In the genomic region with DNA sequence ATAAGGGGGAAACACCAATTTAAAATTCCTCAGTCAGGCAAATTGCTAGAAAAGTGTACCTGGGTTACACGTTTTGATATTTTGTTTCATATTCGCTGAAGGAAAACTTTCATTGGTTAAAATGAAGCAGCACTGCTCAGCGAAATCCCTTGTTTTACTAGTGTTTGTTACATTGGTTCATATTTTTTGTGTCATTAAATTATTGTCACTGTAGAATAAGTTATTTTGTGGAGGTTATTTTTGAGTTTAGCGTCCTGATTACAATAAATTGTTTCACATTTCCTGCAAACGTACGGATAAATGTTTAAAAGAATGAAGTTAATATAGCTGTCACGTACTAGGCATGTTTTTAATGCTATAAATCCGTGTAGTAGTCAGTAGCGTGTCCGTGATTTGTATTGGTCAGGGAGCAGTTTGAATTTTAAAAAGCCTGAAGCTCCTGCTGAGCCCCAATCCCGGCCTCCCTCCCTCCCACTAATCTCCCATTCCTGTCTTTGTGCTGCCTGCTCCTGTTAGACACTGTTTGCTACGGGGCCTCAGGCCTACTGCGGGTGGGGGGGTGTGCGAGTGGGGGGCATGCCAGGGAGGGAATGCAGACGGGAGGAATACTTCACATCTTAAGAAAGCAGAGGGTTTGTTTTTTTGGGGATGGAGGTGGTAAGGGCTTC, we compare ENCODE assay signal across 8 cellular contexts. TPM values are rescaled to one million over a fixed set of nuclear protein-coding genes. Genes with fewer than 3 reads are reported as not detected.
DNase-seq lines count a peak whose midpoint lies in the region; ATAC-seq and TF ChIP-seq lines count a peak whose summit lies in the region.

No MANE protein-coding gene starts in this region.

- no peak for TF ChIP-seq POLR2A in prostate gland (IDR thresholded peaks at IDR 0.05)

- peak overlapping the region; percentile 88 for H3K4me3 Mint-ChIP-seq in activated CD4-positive, alpha-beta memory T cell treated with anti-CD3 and anti-CD28 coated beads for 36 hours

- intact Hi-C loops in activated CD4-positive, alpha-beta memory T cell treated with anti-CD3 and anti-CD28 coated beads for 36 hours (cut with micrococcal nuclease): loop anchor here (1.0 to 10.0 kb wide), 9 partner anchors 11 to 1964 kb away; partner anchors contain the start of genes BRIX1, NADK2, RAD1 and SLC1A3
- intact Hi-C loops in prostate gland (cut with DNase I): loop anchor here (5.0 to 10.0 kb wide), 3 partner anchors 66 to 136 kb away; no protein-coding TSS in a partner anchor

- CTCF ChIA-PET in activated CD4-positive, alpha-beta memory T cell treated with anti-CD3 and anti-CD28 coated beads for 36 hours (lab: Charles Lee): interaction anchor here (1.2 to 3.8 kb wide), 2 partner anchors 16 to 68 kb away, joined by 3 to 14 read pairs; no protein-coding TSS in a partner anchor

- ATAC-seq in HG02623 (IDR thresholded peaks at IDR 0.05; ENCODE audit: unreplicated experiment): no peak

- H3K4me1 ChIP-seq in prostate gland (replicated peaks): no peaks in the 10 kb centered on the region

- no peaks in the 10 kb centered on the region for H3K27me3 Mint-ChIP-seq in activated CD4-positive, alpha-beta memory T cell treated with anti-CD3 and anti-CD28 coated beads for 36 hours

- H3K4me1 Mint-ChIP-seq in activated CD4-positive, alpha-beta memory T cell treated with anti-CD3 and anti-CD28 coated beads for 36 hours (ENCODE audit: low read depth): peaks cover 36% of the 10 kb centered on the region

- no peak for TF ChIP-seq CTCF in prostate gland (IDR thresholded peaks at IDR 0.05)

- H3K36me3 ChIP-seq in KOPT-K1 (ENCODE audit: insufficient read depth, low read length) (no peaks in the 10 kb centered on the region), prostate gland (no peaks in the 10 kb centered on the region)

- H3K4me3 ChIP-seq in prostate gland: peak overlapping the region; percentile 86 to 95

- peaks cover 14% of the 10 kb centered on the region for H3K36me3 Mint-ChIP-seq in activated CD4-positive, alpha-beta memory T cell treated with anti-CD3 and anti-CD28 coated beads for 36 hours

- H3K27ac Mint-ChIP-seq in activated CD4-positive, alpha-beta memory T cell treated with anti-CD3 and anti-CD28 coated beads for 36 hours: peak overlapping the region; percentile 96

- POLR2A ChIA-PET in activated CD4-positive, alpha-beta memory T cell treated with anti-CD3 and anti-CD28 coated beads for 36 hours (lab: Charles Lee): no interaction called here

- H3K27ac ChIP-seq in KOPT-K1 (ENCODE audit: low read depth, low read length, poor library complexity, severe bottlenecking) (peak overlapping the region; percentile 97), prostate gland (peak overlapping the region; percentile 91 to 98)

- WGBS in prostate gland: 0% methylated on average over 15 of the region's 15 CpGs

- H3K27me3 ChIP-seq in prostate gland (replicated peaks; ENCODE audit: insufficient read depth): no peaks in the 10 kb centered on the region

- DNase-seq in Daoy (ENCODE audit: low read depth): peak; percentile 44
- DNase-seq in activated CD4-positive, alpha-beta memory T cell treated with anti-CD3 and anti-CD28 coated beads for 36 hours: no peak
- DNase-seq in glomerular visceral epithelial cell (ENCODE audit: extremely low spot score): peak; percentile 56
- DNase-seq in prostate gland (ENCODE audit: low spot score): peak; percentile 33
- no peak for DNase-seq in COLO829 (ENCODE audit: low spot score)
- no peak for DNase-seq in GOT3 (lab: John Stamatoyannopoulos, UW)

- no peaks in the 10 kb centered on the region for H3K9me3 Mint-ChIP-seq in activated CD4-positive, alpha-beta memory T cell treated with anti-CD3 and anti-CD28 coated beads for 36 hours

- H3K9me3 ChIP-seq in KOPT-K1 (ENCODE audit: insufficient read depth, low read length, poor library complexity, severe bottlenecking): no peaks in the 10 kb centered on the region
- H3K9me3 ChIP-seq in prostate gland: no peaks in the 10 kb centered on the region

RNA-seq across cellular contexts. Expression of gene NIPBL, which starts 2.0 kb away (rescaled TPM):
- 11.1 and 17.9 TPM in 2 replicates for total RNA-seq in Daoy (2014; rRNA removed; shearing (Covaris generic))
- 10 to 100 TPM; 35.4 to 40.4 TPM for total RNA-seq in activated CD4-positive, alpha-beta memory T cell treated with anti-CD3 and anti-CD28 coated beads for 36 hours
- 10 to 100 TPM; 43.2 to 53.6 TPM for total RNA-seq in prostate gland

Comparison
In these comparisons a context has a peak if more than half of its experiments do, and no peak if none do; other contexts are left out.
1. DNase-seq: peak in Daoy (single experiment), glomerular visceral epithelial cell (single experiment) and prostate gland (single experiment); none in activated CD4-positive, alpha-beta memory T cell treated with anti-CD3 and anti-CD28 coated beads for 36 hours (single experiment), COLO829 (single experiment) and GOT3 (single experiment).